8 cellular contexts compared by ENCODE assay signal in genomic region chr22:20021196-20022181, GRCh38. TPM values are rescaled to one million over a fixed set of nuclear protein-coding genes. Genes with fewer than 3 reads are reported as not detected.
A peak's percentile ranks its signal among the peaks of the same experiment; 100 is the strongest.
DNase-seq lines count a peak whose midpoint lies in the region; ATAC-seq and TF ChIP-seq lines count a peak whose summit lies in the region.

No MANE protein-coding gene starts in this region.

- H3K4me1 ChIP-seq in heart right ventricle (peaks cover 30 to 68% (median 59%) of the 10 kb centered on the region in 9 donors), parathyroid adenoma (no peaks in the 10 kb centered on the region)

- H3K36me3 ChIP-seq in heart right ventricle (peaks cover 0 to 10% (median 0%) of the 10 kb centered on the region in 9 donors), parathyroid adenoma (ENCODE audit: control insufficient read depth, insufficient read depth, low read length) (no peaks in the 10 kb centered on the region)

- H3K9me3 ChIP-seq in heart right ventricle (no peaks in the 10 kb centered on the region), parathyroid adenoma (ENCODE audit: control insufficient read depth, low read length) (no peaks in the 10 kb centered on the region)

- H3K4me3 Mint-ChIP-seq in activated naive CD8-positive, alpha-beta T cell treated with anti-CD3 and anti-CD28 coated beads, Interleukin-2, amount 10 ng/mL, durations not matched to agents 7 days and 5 days, result peak overlapping the region; percentile 91

- 3% methylated on average over 36 of the region's 36 CpGs for WGBS in heart right ventricle, 2 donors

- H3K36me3 Mint-ChIP-seq in activated naive CD8-positive, alpha-beta T cell treated with anti-CD3 and anti-CD28 coated beads, Interleukin-2, amount 10 ng/mL, durations not matched to agents 7 days and 5 days, result peaks cover 1% of the 10 kb centered on the region

- H3K27me3 ChIP-seq in heart right ventricle, result peaks cover 0 to 12% (median 0%) of the 10 kb centered on the region in 7 donors
- H3K27me3 ChIP-seq in parathyroid adenoma (ENCODE audit: control insufficient read depth, insufficient read depth, low read length), result no peaks in the 10 kb centered on the region

- peak overlapping the region; percentile 64 for H2AFZ ChIP-seq in parathyroid adenoma

- POLR2A ChIA-PET in activated naive CD8-positive, alpha-beta T cell treated with anti-CD3 and anti-CD28 coated beads, Interleukin-2, amount 10 ng/mL, durations not matched to agents 7 days and 5 days (lab: Charles Lee), result interaction anchor here (0.8 to 2.4 kb wide), 12 partner anchors 8 to 222 kb away, joined by 3 to 10 read pairs (median 4); partner anchors contain the start of genes RANBP1 and TRMT2A

- no peak for TF ChIP-seq CTCF in heart right ventricle (IDR thresholded peaks at IDR 0.05)
- TF ChIP-seq CTCF in parathyroid adenoma (IDR thresholded peaks at IDR 0.05), result no peak

- H3K27ac Mint-ChIP-seq in activated naive CD8-positive, alpha-beta T cell treated with anti-CD3 and anti-CD28 coated beads, Interleukin-2, amount 10 ng/mL, durations not matched to agents 7 days and 5 days, result peak overlapping the region; percentile 88

- peaks cover 21% of the 10 kb centered on the region for H3K4me1 Mint-ChIP-seq in activated naive CD8-positive, alpha-beta T cell treated with anti-CD3 and anti-CD28 coated beads, Interleukin-2, amount 10 ng/mL, durations not matched to agents 7 days and 5 days

- ATAC-seq in activated naive CD8-positive, alpha-beta T cell treated with anti-CD3 and anti-CD28 coated beads, Interleukin-2, amount 10 ng/mL, durations not matched to agents 7 days and 5 days (ENCODE audit: low read depth), result peak; percentile 9
- ATAC-seq in heart right ventricle (peak; percentile 47 to 82 (median 76)), HG03521 (IDR thresholded peaks at IDR 0.05; ENCODE audit: unreplicated experiment) (no peak)

- H3K9me3 Mint-ChIP-seq in activated naive CD8-positive, alpha-beta T cell treated with anti-CD3 and anti-CD28 coated beads, Interleukin-2, amount 10 ng/mL, durations not matched to agents 7 days and 5 days, result no peaks in the 10 kb centered on the region

- H3K27me3 Mint-ChIP-seq in activated naive CD8-positive, alpha-beta T cell treated with anti-CD3 and anti-CD28 coated beads, Interleukin-2, amount 10 ng/mL, durations not matched to agents 7 days and 5 days, result peaks cover 21% of the 10 kb centered on the region

- DNase-seq in Daoy (ENCODE audit: low read depth) (peak; percentile 45), HuH-7.5 (ENCODE audit: low spot score) (peak; percentile 47), heart right ventricle (peak; percentile 69 to 84), NCI-H1694 (lab: John Stamatoyannopoulos, UW) (no peak), NOMO-1 treated with DMSO at 0.1 percent for 48 hours (lab: John Stamatoyannopoulos, UW; ENCODE audit: unreplicated experiment) (no peak)
- no peak for DNase-seq in activated naive CD8-positive, alpha-beta T cell treated with anti-CD3 and anti-CD28 coated beads, Interleukin-2, amount 10 ng/mL, durations not matched to agents 7 days and 5 days

- intact Hi-C loops in heart right ventricle (cut with DNase I), result loop anchor here in 4 of 10 donors (2.0 to 10.0 kb wide), 4 partner anchors 59 to 303 kb away; partner anchors contain the start of genes DGCR8 (in 3 of the 4), DGCR6L (in 1 of the 4), RANBP1 (in 1 of the 4) and TRMT2A (in 1 of the 4)

- no peak overlapping the region for H3K9ac ChIP-seq in parathyroid adenoma

- H3K79me2 ChIP-seq in parathyroid adenoma, result peaks cover 10% of the 10 kb centered on the region

- H3K4me3 ChIP-seq in heart right ventricle (peak overlapping the region; percentile 70 to 99 (median 96)), parathyroid adenoma (ENCODE audit: low read depth, low read length) (peak overlapping the region; percentile 99)

- H3K27ac ChIP-seq in heart right ventricle (peak overlapping the region; percentile 86 to 99 (median 98)), parathyroid adenoma (peak overlapping the region; percentile 69)

- peak overlapping the region; percentile 100 for H3K4me2 ChIP-seq in parathyroid adenoma (ENCODE audit: low read length)

RNA-seq across cellular contexts. Expression of gene TANGO2, which starts 0.6 kb away (rescaled TPM):
- 17.3 and 21.1 TPM in 2 replicates for total RNA-seq in Daoy (2014; rRNA removed; shearing (Covaris generic))
- total RNA-seq in activated naive CD8-positive, alpha-beta T cell treated with anti-CD3 and anti-CD28 coated beads, Interleukin-2, amount 10 ng/mL, durations not matched to agents 7 days and 5 days, result 10 to 100 TPM; 40.7 to 41.2 TPM
- 100 to 1,000 TPM in 3 of 10 donors, 10 to 100 TPM in 7; 51.6 to 139 (median 94.2) TPM for total RNA-seq in heart right ventricle
- polyA plus RNA-seq in heart right ventricle, result 10 to 100 TPM; 34.1 to 65.8 TPM

RNA-seq across cellular contexts. Expression of gene ARVCF, which starts 4.9 kb away (rescaled TPM):
- total RNA-seq in Daoy (2014; rRNA removed; shearing (Covaris generic)), result 3.4 and 6.2 TPM in 2 replicates
- total RNA-seq in activated naive CD8-positive, alpha-beta T cell treated with anti-CD3 and anti-CD28 coated beads, Interleukin-2, amount 10 ng/mL, durations not matched to agents 7 days and 5 days, result 1 to 10 TPM; 1.5 to 1.6 TPM
- 10 to 100 TPM; 22.2 to 53.5 (median 32.1) TPM for total RNA-seq in heart right ventricle
- polyA plus RNA-seq in heart right ventricle, result 10 to 100 TPM; 26.8 to 58.9 TPM

RNA-seq across cellular contexts. Expression of gene DGCR8, which starts 58.6 kb away (rescaled TPM):
- total RNA-seq in Daoy (2014; rRNA removed; shearing (Covaris generic)), result 22.3 and 27.9 TPM in 2 replicates
- total RNA-seq in activated naive CD8-positive, alpha-beta T cell treated with anti-CD3 and anti-CD28 coated beads, Interleukin-2, amount 10 ng/mL, durations not matched to agents 7 days and 5 days, result 10 to 100 TPM; 54.3 to 54.5 TPM
- 10 to 100 TPM; 11.4 to 20.0 (median 14.0) TPM for total RNA-seq in heart right ventricle
- 10 to 100 TPM in 1 of 2 donors, 1 to 10 TPM in 1; 8.3 to 26.3 TPM for polyA plus RNA-seq in heart right ventricle

Comparison
In these comparisons a context has a peak if more than half of its experiments do, and no peak if none do; other contexts are left out.
1. DNase-seq: peak in Daoy (single experiment), HuH-7.5 (single experiment) and heart right ventricle (2 of 2); none in activated naive CD8-positive, alpha-beta T cell treated with anti-CD3 and anti-CD28 coated beads, Interleukin-2, amount 10 ng/mL, durations not matched to agents 7 days and 5 days (single experiment), NCI-H1694 (single experiment) and NOMO-1 treated with DMSO at 0.1 percent for 48 hours (single experiment).